In genomic region chr22:38193580-38193979, GRCh38 we compare ENCODE assay signal across 19 cellular contexts. TPM values are rescaled to one million over a fixed set of nuclear protein-coding genes. Genes with fewer than 3 reads are reported as not detected.
A peak's percentile ranks its signal among the peaks of the same experiment; 100 is the strongest.
DNase-seq lines count a peak whose midpoint lies in the region; ATAC-seq and TF ChIP-seq lines count a peak whose summit lies in the region.
"Had no signal": no experiment of that assay in that cellular context is flagged by ENCODE, and none has a peak within 500 bp of the region (broad histone marks: within the 10 kb centered on the region; RNA-seq: fewer than 3 reads in every experiment).

No MANE protein-coding gene starts in this region.

- H3K9me3 Mint-ChIP-seq in dendritic cell treated with granulocyte-macrophage colony-stimulating factor and Interleukin-4, amounts not matched to agents 40 ng/mL and 50 ng/mL, for 4 days: no peaks in the 10 kb centered on the region
- H3K9me3 Mint-ChIP-seq: CD4-positive, alpha-beta T cell had no signal

- DNase-seq in Right ventricle myocardium inferior (ENCODE audit: missing footprints): no peak
- no peak for DNase-seq in cardiac septum (ENCODE audit: low spot score)
- peak; percentile 76 to 90 (median 87) for DNase-seq in right lobe of liver
- DNase-seq in inferior parietal cortex (ENCODE audit: extremely low spot score): no peak
- DNase-seq: 8988T; activated CD4-positive, alpha-beta T cell treated with anti-CD3 and anti-CD28 coated beads for 48 hours; activated naive CD4-positive, alpha-beta T cell treated with anti-CD3 and anti-CD28 coated beads, Interleukin-2, amount 50 U/mL, for 16 hours; activated T-cell treated with anti-CD3 and anti-CD28 coated beads for 4 hours; CD4-positive, alpha-beta T cell; DMS79; hippocampal formation; kidney glomerular epithelial cell; NCI-H82; small intestine; transverse colon had no signal

- no peak for TF ChIP-seq POLR2A in right lobe of liver (IDR thresholded peaks at IDR 0.05)

- ATAC-seq in Right ventricle myocardium inferior: peak; percentile 26
- peak; percentile 71 to 84 (median 75) for ATAC-seq in right lobe of liver
- ATAC-seq in GM19463 (IDR thresholded peaks at IDR 0.05; ENCODE audit: unreplicated experiment): no peak
- ATAC-seq in GM21723 (IDR thresholded peaks at IDR 0.05; ENCODE audit: unreplicated experiment): no peak
- ATAC-seq in GM19467 (IDR thresholded peaks at IDR 0.05; ENCODE audit: unreplicated experiment): no peak

- peak overlapping the region in 1 of 3 donors; percentile 72 for H3K27ac ChIP-seq in right lobe of liver
- H3K27ac ChIP-seq: transverse colon had no signal

- H3K36me3 Mint-ChIP-seq in dendritic cell treated with granulocyte-macrophage colony-stimulating factor and Interleukin-4, amounts not matched to agents 40 ng/mL and 50 ng/mL, for 4 days (ENCODE audit: low read depth): no peaks in the 10 kb centered on the region

- no peaks in the 10 kb centered on the region for H3K36me3 ChIP-seq in right lobe of liver
- H3K36me3 ChIP-seq: transverse colon had no signal

- H3K27me3 Mint-ChIP-seq in dendritic cell treated with granulocyte-macrophage colony-stimulating factor and Interleukin-4, amounts not matched to agents 40 ng/mL and 50 ng/mL, for 4 days: peaks cover 12% of the 10 kb centered on the region
- H3K27me3 Mint-ChIP-seq: CD4-positive, alpha-beta T cell had no signal

- H3K27me3 ChIP-seq in right lobe of liver: no peaks in the 10 kb centered on the region
- H3K27me3 ChIP-seq: transverse colon had no signal

- peak overlapping the region; percentile 67 for H3K27ac Mint-ChIP-seq in dendritic cell treated with granulocyte-macrophage colony-stimulating factor and Interleukin-4, amounts not matched to agents 40 ng/mL and 50 ng/mL, for 4 days
- H3K27ac Mint-ChIP-seq: CD4-positive, alpha-beta T cell had no signal

- no peak for TF ChIP-seq CTCF in right lobe of liver (IDR thresholded peaks at IDR 0.05)

- WGBS in right lobe of liver (ENCODE audit: insufficient coverage, low coverage, low lambda C conversion rate, missing lambda C conversion rate): 3% methylated on average over 6 of the region's 6 CpGs

- peaks cover 36% of the 10 kb centered on the region for H3K4me1 Mint-ChIP-seq in dendritic cell treated with granulocyte-macrophage colony-stimulating factor and Interleukin-4, amounts not matched to agents 40 ng/mL and 50 ng/mL, for 4 days (ENCODE audit: low read depth)

- no peaks in the 10 kb centered on the region for H3K9me3 ChIP-seq in right lobe of liver
- H3K9me3 ChIP-seq: transverse colon had no signal

- peak overlapping the region; percentile 48 for H3K4me3 Mint-ChIP-seq in dendritic cell treated with granulocyte-macrophage colony-stimulating factor and Interleukin-4, amounts not matched to agents 40 ng/mL and 50 ng/mL, for 4 days
- H3K4me3 Mint-ChIP-seq: CD4-positive, alpha-beta T cell had no signal

- H3K4me1 ChIP-seq in right lobe of liver: peaks cover 0 to 45% (median 18%) of the 10 kb centered on the region in 4 donors

- H3K4me3 ChIP-seq in right lobe of liver: no peak overlapping the region
- H3K4me3 ChIP-seq: transverse colon had no signal

- intact Hi-C loops in Right ventricle myocardium inferior (cut with DNase I): no loop called here
- intact Hi-C loops in cardiac septum (cut with DNase I): no loop called here
- intact Hi-C loops in dendritic cell treated with granulocyte-macrophage colony-stimulating factor and Interleukin-4, amounts not matched to agents 40 ng/mL and 50 ng/mL, for 4 days (cut with micrococcal nuclease): no loop called here
- intact Hi-C loops in right lobe of liver (cut with DNase I): no loop called here

RNA-seq across cellular contexts. Expression of gene MAFF, which starts 8.2 kb away (rescaled TPM):
- total RNA-seq in Right ventricle myocardium inferior (4.7 TPM), cardiac septum (9.8 TPM), right lobe of liver (10 to 100 TPM in 3 of 6 experiments, 1 to 10 TPM in 3; 2.6 to 30.6 (median 11.0) TPM)

RNA-seq across cellular contexts. Expression of gene PLA2G6, which starts 11.9 kb away (rescaled TPM):
- 11.4 TPM for total RNA-seq in Right ventricle myocardium inferior
- 12.5 TPM for total RNA-seq in cardiac septum
- 10 to 100 TPM in 5 of 6 experiments, 1 to 10 TPM in 1; 8.1 to 32.9 (median 19.8) TPM for total RNA-seq in right lobe of liver

Comparison
In these comparisons a context has a peak if more than half of its experiments do, and no peak if none do; other contexts are left out.
1. ATAC-seq: peak in Right ventricle myocardium inferior (single experiment) and right lobe of liver (4 of 4); none in GM19463 (single experiment), GM21723 (single experiment) and GM19467 (single experiment).
2. DNase-seq: peak in right lobe of liver (3 of 3); none in Right ventricle myocardium inferior (single experiment), cardiac septum (single experiment) and inferior parietal cortex (single experiment).